ENCODE assay signal across 1 cellular context in genomic region chr6:27902335-27903314, GRCh38.
A peak's percentile ranks its signal among the peaks of the same experiment; 100 is the strongest.
TF ChIP-seq lines count a peak whose summit lies in the region.

No MANE protein-coding gene starts in this region.

TF ChIP-seq in HepG2, 621 proteins besides CTCF, POLR2A, EP300 and RAD21 (continued from another document and continues in another):
- TF ChIP-seq, protein P1, sequence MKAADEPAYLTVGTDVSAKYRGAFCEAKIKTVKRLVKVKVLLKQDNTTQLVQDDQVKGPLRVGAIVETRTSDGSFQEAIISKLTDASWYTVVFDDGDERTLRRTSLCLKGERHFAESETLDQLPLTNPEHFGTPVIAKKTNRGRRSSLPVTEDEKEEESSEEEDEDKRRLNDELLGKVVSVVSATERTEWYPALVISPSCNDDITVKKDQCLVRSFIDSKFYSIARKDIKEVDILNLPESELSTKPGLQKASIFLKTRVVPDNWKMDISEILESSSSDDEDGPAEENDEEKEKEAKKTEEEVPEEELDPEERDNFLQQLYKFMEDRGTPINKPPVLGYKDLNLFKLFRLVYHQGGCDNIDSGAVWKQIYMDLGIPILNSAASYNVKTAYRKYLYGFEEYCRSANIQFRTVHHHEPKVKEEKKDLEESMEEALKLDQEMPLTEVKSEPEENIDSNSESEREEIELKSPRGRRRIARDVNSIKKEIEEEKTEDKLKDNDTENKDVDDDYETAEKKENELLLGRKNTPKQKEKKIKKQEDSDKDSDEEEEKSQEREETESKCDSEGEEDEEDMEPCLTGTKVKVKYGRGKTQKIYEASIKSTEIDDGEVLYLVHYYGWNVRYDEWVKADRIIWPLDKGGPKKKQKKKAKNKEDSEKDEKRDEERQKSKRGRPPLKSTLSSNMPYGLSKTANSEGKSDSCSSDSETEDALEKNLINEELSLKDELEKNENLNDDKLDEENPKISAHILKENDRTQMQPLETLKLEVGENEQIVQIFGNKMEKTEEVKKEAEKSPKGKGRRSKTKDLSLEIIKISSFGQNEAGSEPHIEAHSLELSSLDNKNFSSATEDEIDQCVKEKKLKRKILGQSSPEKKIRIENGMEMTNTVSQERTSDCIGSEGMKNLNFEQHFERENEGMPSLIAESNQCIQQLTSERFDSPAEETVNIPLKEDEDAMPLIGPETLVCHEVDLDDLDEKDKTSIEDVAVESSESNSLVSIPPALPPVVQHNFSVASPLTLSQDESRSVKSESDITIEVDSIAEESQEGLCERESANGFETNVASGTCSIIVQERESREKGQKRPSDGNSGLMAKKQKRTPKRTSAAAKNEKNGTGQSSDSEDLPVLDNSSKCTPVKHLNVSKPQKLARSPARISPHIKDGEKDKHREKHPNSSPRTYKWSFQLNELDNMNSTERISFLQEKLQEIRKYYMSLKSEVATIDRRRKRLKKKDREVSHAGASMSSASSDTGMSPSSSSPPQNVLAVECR (CRISPR knock-in tag; IDR thresholded peaks at IDR 0.05; ENCODE audit: borderline replicate concordance): peak; percentile 50; the same call in 1 of the 2 replicates
- TF ChIP-seq SMC3 (IDR thresholded peaks at IDR 0.05; ENCODE audit: low read length) (no peak), ZNF7 (CRISPR knock-in tag; IDR thresholded peaks at IDR 0.05) (no peak), TP53 (CRISPR knock-in tag; conservative IDR thresholded peaks at IDR 0.05) (no peak), KAT2B (IDR thresholded peaks at IDR 0.05; ENCODE audit: borderline replicate concordance, low read depth, low read length) (no peak), ZNF121 (CRISPR knock-in tag; IDR thresholded peaks at IDR 0.05) (peak; percentile 25; the same call in 1 of the 2 replicates), HDAC2 (CRISPR knock-in tag; IDR thresholded peaks at IDR 0.05) (peak; percentile 54; the same call in 1 of the 2 replicates), SSRP1 (CRISPR knock-in tag; IDR thresholded peaks at IDR 0.05) (peak; percentile 81; the same call in 1 of the 2 replicates), CBFB (CRISPR knock-in tag; IDR thresholded peaks at IDR 0.05) (peak; percentile 48; the same call in 1 of the 2 replicates), KMT2B (CRISPR knock-in tag; IDR thresholded peaks at IDR 0.05) (peak; percentile 89; the same call in 1 of the 2 replicates), ZNF362 (CRISPR knock-in tag; IDR thresholded peaks at IDR 0.05; ENCODE audit: borderline replicate concordance) (peak; percentile 95), NFAT5 (CRISPR knock-in tag; IDR thresholded peaks at IDR 0.05) (no peak), ZNF501 (CRISPR knock-in tag; IDR thresholded peaks at IDR 0.05) (peak; percentile 63), RFXANK (CRISPR knock-in tag; IDR thresholded peaks at IDR 0.05) (no peak), MED13 (CRISPR knock-in tag; IDR thresholded peaks at IDR 0.05) (peak; percentile 53; the same call in 1 of the 2 replicates), CCDC6 (CRISPR knock-in tag; IDR thresholded peaks at IDR 0.05) (peak; percentile 66; the same call in 1 of the 2 replicates), ZNF350 (CRISPR knock-in tag; IDR thresholded peaks at IDR 0.05; ENCODE audit: borderline replicate concordance, low read depth) (peak; percentile 78), IKZF1 (IDR thresholded peaks at IDR 0.05) (no peak), TFDP1 (CRISPR knock-in tag; IDR thresholded peaks at IDR 0.05; ENCODE audit: borderline replicate concordance) (peak; percentile 37; the same call in 1 of the 2 replicates), SOX5 (CRISPR knock-in tag; IDR thresholded peaks at IDR 0.05; ENCODE audit: borderline replicate concordance) (peak; percentile 34), KDM3A (CRISPR knock-in tag; IDR thresholded peaks at IDR 0.05; ENCODE audit: low read depth) (no peak), TOE1 (CRISPR knock-in tag; IDR thresholded peaks at IDR 0.05) (peak; percentile 90), PITX1 (CRISPR knock-in tag; IDR thresholded peaks at IDR 0.05) (peak; percentile 41; the same call in 1 of the 2 replicates), ZNF432 (CRISPR knock-in tag; IDR thresholded peaks at IDR 0.05; ENCODE audit: borderline replicate concordance) (no peak), MLLT10 (CRISPR knock-in tag; IDR thresholded peaks at IDR 0.05) (no peak), ZFY (CRISPR knock-in tag; IDR thresholded peaks at IDR 0.05) (0 out of 2 replicates have a peak, but pooled peaks have one; percentile 43), TCF12 (IDR thresholded peaks at IDR 0.05) (no peak), TCF12 (CRISPR knock-in tag; IDR thresholded peaks at IDR 0.05) (no peak), RNF2 (conservative IDR thresholded peaks at IDR 0.05; ENCODE audit: low read depth) (peak; percentile 64; the same call in 1 of the 2 replicates), DMAP1 (CRISPR knock-in tag; IDR thresholded peaks at IDR 0.05) (0 out of 2 replicates have a peak, but pooled peaks have one; percentile 28), NFKBIZ (CRISPR knock-in tag; IDR thresholded peaks at IDR 0.05) (peak; percentile 86; the same call in 1 of the 2 replicates), ZNF547 (CRISPR knock-in tag; IDR thresholded peaks at IDR 0.05) (peak; percentile 50; the same call in 1 of the 2 replicates), MIER2 (CRISPR knock-in tag; IDR thresholded peaks at IDR 0.05) (0 out of 2 replicates have a peak, but pooled peaks have one; percentile 36), ZBTB38 (CRISPR knock-in tag; IDR thresholded peaks at IDR 0.05) (no peak), ETV6 (CRISPR knock-in tag; conservative IDR thresholded peaks at IDR 0.05) (0 out of 2 replicates have a peak, but pooled peaks have one; percentile 32), BCL6 (CRISPR knock-in tag; IDR thresholded peaks at IDR 0.05) (peak; percentile 52; the same call in 1 of the 2 replicates), ZNF776 (CRISPR knock-in tag; IDR thresholded peaks at IDR 0.05) (no peak)
- TF ChIP-seq, protein P2, sequence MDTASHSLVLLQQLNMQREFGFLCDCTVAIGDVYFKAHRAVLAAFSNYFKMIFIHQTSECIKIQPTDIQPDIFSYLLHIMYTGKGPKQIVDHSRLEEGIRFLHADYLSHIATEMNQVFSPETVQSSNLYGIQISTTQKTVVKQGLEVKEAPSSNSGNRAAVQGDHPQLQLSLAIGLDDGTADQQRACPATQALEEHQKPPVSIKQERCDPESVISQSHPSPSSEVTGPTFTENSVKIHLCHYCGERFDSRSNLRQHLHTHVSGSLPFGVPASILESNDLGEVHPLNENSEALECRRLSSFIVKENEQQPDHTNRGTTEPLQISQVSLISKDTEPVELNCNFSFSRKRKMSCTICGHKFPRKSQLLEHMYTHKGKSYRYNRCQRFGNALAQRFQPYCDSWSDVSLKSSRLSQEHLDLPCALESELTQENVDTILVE (CRISPR knock-in tag; IDR thresholded peaks at IDR 0.05): peak; percentile 73; the same call in 1 of the 2 replicates
- TF ChIP-seq, protein P3, sequence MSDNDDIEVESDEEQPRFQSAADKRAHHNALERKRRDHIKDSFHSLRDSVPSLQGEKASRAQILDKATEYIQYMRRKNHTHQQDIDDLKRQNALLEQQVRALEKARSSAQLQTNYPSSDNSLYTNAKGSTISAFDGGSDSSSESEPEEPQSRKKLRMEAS (IDR thresholded peaks at IDR 0.05): peak; percentile 73
- TF ChIP-seq, protein P4, sequence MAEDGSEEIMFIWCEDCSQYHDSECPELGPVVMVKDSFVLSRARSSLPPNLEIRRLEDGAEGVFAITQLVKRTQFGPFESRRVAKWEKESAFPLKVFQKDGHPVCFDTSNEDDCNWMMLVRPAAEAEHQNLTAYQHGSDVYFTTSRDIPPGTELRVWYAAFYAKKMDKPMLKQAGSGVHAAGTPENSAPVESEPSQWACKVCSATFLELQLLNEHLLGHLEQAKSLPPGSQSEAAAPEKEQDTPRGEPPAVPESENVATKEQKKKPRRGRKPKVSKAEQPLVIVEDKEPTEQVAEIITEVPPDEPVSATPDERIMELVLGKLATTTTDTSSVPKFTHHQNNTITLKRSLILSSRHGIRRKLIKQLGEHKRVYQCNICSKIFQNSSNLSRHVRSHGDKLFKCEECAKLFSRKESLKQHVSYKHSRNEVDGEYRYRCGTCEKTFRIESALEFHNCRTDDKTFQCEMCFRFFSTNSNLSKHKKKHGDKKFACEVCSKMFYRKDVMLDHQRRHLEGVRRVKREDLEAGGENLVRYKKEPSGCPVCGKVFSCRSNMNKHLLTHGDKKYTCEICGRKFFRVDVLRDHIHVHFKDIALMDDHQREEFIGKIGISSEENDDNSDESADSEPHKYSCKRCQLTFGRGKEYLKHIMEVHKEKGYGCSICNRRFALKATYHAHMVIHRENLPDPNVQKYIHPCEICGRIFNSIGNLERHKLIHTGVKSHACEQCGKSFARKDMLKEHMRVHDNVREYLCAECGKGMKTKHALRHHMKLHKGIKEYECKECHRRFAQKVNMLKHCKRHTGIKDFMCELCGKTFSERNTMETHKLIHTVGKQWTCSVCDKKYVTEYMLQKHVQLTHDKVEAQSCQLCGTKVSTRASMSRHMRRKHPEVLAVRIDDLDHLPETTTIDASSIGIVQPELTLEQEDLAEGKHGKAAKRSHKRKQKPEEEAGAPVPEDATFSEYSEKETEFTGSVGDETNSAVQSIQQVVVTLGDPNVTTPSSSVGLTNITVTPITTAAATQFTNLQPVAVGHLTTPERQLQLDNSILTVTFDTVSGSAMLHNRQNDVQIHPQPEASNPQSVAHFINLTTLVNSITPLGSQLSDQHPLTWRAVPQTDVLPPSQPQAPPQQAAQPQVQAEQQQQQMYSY (CRISPR knock-in tag; IDR thresholded peaks at IDR 0.05): peak; percentile 60; the same call in 1 of the 2 replicates
- TF ChIP-seq, protein P5, sequence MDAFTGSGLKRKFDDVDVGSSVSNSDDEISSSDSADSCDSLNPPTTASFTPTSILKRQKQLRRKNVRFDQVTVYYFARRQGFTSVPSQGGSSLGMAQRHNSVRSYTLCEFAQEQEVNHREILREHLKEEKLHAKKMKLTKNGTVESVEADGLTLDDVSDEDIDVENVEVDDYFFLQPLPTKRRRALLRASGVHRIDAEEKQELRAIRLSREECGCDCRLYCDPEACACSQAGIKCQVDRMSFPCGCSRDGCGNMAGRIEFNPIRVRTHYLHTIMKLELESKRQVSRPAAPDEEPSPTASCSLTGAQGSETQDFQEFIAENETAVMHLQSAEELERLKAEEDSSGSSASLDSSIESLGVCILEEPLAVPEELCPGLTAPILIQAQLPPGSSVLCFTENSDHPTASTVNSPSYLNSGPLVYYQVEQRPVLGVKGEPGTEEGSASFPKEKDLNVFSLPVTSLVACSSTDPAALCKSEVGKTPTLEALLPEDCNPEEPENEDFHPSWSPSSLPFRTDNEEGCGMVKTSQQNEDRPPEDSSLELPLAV (CRISPR knock-in tag; conservative IDR thresholded peaks at IDR 0.05; ENCODE audit: low read depth): no peak
- TF ChIP-seq, protein P6, sequence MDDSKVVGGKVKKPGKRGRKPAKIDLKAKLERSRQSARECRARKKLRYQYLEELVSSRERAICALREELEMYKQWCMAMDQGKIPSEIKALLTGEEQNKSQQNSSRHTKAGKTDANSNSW (CRISPR knock-in tag; IDR thresholded peaks at IDR 0.05; ENCODE audit: borderline replicate concordance): no peak
- TF ChIP-seq, protein P7, sequence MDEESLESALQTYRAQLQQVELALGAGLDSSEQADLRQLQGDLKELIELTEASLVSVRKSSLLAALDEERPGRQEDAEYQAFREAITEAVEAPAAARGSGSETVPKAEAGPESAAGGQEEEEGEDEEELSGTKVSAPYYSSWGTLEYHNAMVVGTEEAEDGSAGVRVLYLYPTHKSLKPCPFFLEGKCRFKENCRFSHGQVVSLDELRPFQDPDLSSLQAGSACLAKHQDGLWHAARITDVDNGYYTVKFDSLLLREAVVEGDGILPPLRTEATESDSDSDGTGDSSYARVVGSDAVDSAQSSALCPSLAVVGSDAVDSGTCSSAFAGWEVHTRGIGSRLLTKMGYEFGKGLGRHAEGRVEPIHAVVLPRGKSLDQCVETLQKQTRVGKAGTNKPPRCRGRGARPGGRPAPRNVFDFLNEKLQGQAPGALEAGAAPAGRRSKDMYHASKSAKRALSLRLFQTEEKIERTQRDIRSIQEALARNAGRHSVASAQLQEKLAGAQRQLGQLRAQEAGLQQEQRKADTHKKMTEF (CRISPR knock-in tag; IDR thresholded peaks at IDR 0.05): peak; percentile 96
